In genomic region chr1:47794530-47794929, GRCh38 we compare ENCODE assay signal across 27 cellular contexts.
"Had no signal": no experiment of that assay in that cellular context is flagged by ENCODE, and none has a peak within 500 bp of the region (broad histone marks: within the 10 kb centered on the region; RNA-seq: fewer than 3 reads in every experiment).

No MANE protein-coding gene starts in this region.

- H3K27me3 ChIP-seq: left lung, pancreas, sigmoid colon, spleen, suprapubic skin, tibial artery, upper lobe of right lung had no signal

- FAIRE-seq: islet of Langerhans, kidney, pancreas, small intestine, urothelium cell line had no signal

- H3K27ac ChIP-seq: left lung, lower lobe of right lung, pancreas, prostate gland, spleen, suprapubic skin, thoracic aorta, tibial artery, upper lobe of right lung had no signal

- H3K4me3 ChIP-seq: left lung, lower lobe of right lung, pancreas, prostate gland, sigmoid colon, spleen, suprapubic skin, thoracic aorta, tibial artery, upper lobe of right lung had no signal

- H3K36me3 ChIP-seq: left lung, lower lobe of right lung, pancreas, prostate gland, sigmoid colon, spleen, suprapubic skin, thoracic aorta, upper lobe of right lung had no signal

- DNase-seq: hypothalamus; immature natural killer cell; kidney; left colon; left lung; lower lobe of right lung; mammary epithelial cell; mesenchymal stem cell; naive thymus-derived CD8-positive, alpha-beta T cell; nucleus accumbens; pancreas; retina; right cardiac atrium; sigmoid colon; small intestine; spleen; stimulated activated CD4-positive, alpha-beta T cell treated with anti-CD3 and anti-CD28 coated beads, Interleukin-4, amount 100 ng/mL, for 24 hours; stimulated activated naive CD4-positive, alpha-beta T cell; tibial artery; trophoblast cell; upper lobe of right lung had no signal

- H3K9me3 ChIP-seq: left lung, lower lobe of right lung, pancreas, prostate gland, sigmoid colon, spleen, suprapubic skin, thoracic aorta, tibial artery, upper lobe of right lung had no signal

- H3K4me1 ChIP-seq: left lung, lower lobe of right lung, pancreas, prostate gland, spleen, upper lobe of right lung had no signal

- ATAC-seq: left colon; left lung; lower lobe of right lung; naive thymus-derived CD8-positive, alpha-beta T cell; pancreas; right cardiac atrium; stimulated activated effector memory CD8-positive, alpha-beta T cell treated with anti-CD3 and anti-CD28 coated beads, Interleukin-12 subunit alpha, Interleukin-12 subunit beta, amount 100 ng/mL, for 72 hours; upper lobe of right lung had no signal
